In the genomic region with DNA sequence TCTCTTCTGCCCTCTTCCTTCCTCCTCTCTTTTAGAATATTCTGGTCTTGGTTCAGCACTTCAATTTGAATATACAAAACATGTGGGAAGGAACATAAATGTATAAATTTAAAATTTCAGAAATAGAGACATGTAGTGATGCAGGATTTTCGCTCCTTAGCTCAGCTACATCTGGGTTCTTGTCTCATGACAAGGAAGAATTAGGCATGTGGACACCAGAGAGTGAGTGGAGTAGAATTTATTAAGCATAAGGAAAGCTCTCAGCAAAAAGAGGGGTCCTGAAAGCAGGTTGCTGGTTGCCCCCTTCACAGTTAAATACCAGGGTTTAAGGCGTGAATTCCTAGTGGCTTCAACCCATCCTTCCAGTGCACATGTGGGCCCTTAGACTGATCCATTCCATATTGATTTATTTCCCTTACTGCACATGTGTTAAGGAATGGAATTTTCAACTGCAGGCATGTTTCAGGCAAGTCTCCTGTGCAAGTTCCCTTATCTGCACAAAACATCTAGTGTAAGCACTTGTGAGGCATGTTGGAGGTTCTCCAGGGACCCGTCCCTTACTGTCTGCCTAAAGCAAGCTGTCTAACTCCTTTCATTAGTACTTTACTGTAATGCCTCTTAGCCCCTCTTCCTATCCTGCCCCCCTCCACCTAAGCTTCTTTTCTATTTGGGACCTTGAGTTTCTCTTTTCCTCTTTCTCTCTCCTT, we compare ENCODE assay signal across 1 cellular context.
TF ChIP-seq lines count a peak whose summit lies in the region.

No MANE protein-coding gene starts in this region.

TF ChIP-seq in IMR-90, 13 proteins besides CTCF, POLR2A, EP300 and RAD21:
- no peak for TF ChIP-seq RFX5 (IDR thresholded peaks at IDR 0.05; ENCODE audit: low read depth, low read length)
- no peak for TF ChIP-seq SMC3 (IDR thresholded peaks at IDR 0.05; ENCODE audit: low read depth, low read length)
- TF ChIP-seq MAFK (IDR thresholded peaks at IDR 0.05; ENCODE audit: low read depth, low read length) = no peak
- TF ChIP-seq, protein P1, sequence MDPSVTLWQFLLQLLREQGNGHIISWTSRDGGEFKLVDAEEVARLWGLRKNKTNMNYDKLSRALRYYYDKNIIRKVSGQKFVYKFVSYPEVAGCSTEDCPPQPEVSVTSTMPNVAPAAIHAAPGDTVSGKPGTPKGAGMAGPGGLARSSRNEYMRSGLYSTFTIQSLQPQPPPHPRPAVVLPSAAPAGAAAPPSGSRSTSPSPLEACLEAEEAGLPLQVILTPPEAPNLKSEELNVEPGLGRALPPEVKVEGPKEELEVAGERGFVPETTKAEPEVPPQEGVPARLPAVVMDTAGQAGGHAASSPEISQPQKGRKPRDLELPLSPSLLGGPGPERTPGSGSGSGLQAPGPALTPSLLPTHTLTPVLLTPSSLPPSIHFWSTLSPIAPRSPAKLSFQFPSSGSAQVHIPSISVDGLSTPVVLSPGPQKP (IDR thresholded peaks at IDR 0.05; ENCODE audit: borderline replicate concordance, low read depth, low read length) = no peak
- TF ChIP-seq NFE2L2 (IDR thresholded peaks at IDR 0.05; ENCODE audit: low read depth, low read length) = no peak
- no peak for TF ChIP-seq MAZ (IDR thresholded peaks at IDR 0.05; ENCODE audit: borderline replicate concordance, low read depth, low read length)
- no peak for TF ChIP-seq CEBPB (IDR thresholded peaks at IDR 0.05; ENCODE audit: low read depth, low read length)
- no peak for TF ChIP-seq RCOR1 (IDR thresholded peaks at IDR 0.05; ENCODE audit: insufficient replicate concordance, low read length)
- no peak for TF ChIP-seq CHD1 (IDR thresholded peaks at IDR 0.05; ENCODE audit: low read depth, low read length)
- no peak for TF ChIP-seq MXI1 (IDR thresholded peaks at IDR 0.05; ENCODE audit: borderline replicate concordance, low read depth, low read length)
- no peak for TF ChIP-seq BHLHE40 (IDR thresholded peaks at IDR 0.05; ENCODE audit: low read depth, low read length)
- TF ChIP-seq, protein P2, sequence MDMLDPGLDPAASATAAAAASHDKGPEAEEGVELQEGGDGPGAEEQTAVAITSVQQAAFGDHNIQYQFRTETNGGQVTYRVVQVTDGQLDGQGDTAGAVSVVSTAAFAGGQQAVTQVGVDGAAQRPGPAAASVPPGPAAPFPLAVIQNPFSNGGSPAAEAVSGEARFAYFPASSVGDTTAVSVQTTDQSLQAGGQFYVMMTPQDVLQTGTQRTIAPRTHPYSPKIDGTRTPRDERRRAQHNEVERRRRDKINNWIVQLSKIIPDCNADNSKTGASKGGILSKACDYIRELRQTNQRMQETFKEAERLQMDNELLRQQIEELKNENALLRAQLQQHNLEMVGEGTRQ (IDR thresholded peaks at IDR 0.05; ENCODE audit: low read depth, low read length) = no peak
TF ChIP-seq in IMR-90: peak in this region for 0.
